ENCODE assay signal across 8 cellular contexts in genomic region chr4:70714061-70714468, GRCh38. TPM values are rescaled to one million over a fixed set of nuclear protein-coding genes. Genes with fewer than 3 reads are reported as not detected.
DNase-seq lines count a peak whose midpoint lies in the region; ATAC-seq and TF ChIP-seq lines count a peak whose summit lies in the region.
"Had no signal": no experiment of that assay in that cellular context is flagged by ENCODE, and none has a peak within 500 bp of the region (broad histone marks: within the 10 kb centered on the region; RNA-seq: fewer than 3 reads in every experiment).

No MANE protein-coding gene starts in this region.

- H3K27me3 ChIP-seq in adrenal gland (no peaks in the 10 kb centered on the region), spleen (replicated peaks in 1 of 7) (no peaks in the 10 kb centered on the region)

- H3K36me3 Mint-ChIP-seq in HFFc6 (ENCODE audit: low read depth) = no peaks in the 10 kb centered on the region

- H3K36me3 ChIP-seq in adrenal gland (replicated peaks in 1 of 2) (no peaks in the 10 kb centered on the region), spleen (no peaks in the 10 kb centered on the region)

- H3K27ac Mint-ChIP-seq in HFFc6 = no peak overlapping the region

- WGBS in adrenal gland, 4 donors = 39 to 57% (median 55%) methylated on average over 3 of the region's 3 CpGs
- WGBS in spleen, 5 donors = 45 to 82% (median 62%) methylated on average over 3 of the region's 3 CpGs

- H3K9me3 ChIP-seq in adrenal gland (replicated peaks in 1 of 3) = no peaks in the 10 kb centered on the region
- H3K9me3 ChIP-seq in spleen = no peaks in the 10 kb centered on the region

- intact Hi-C loops in adrenal gland (cut with DNase I) = loop anchor here in 1 of 2 donors (10.0 kb wide), 1 partner anchor 51 kb away; no protein-coding TSS in a partner anchor
- intact Hi-C loops in spleen (cut with DNase I; ENCODE audit: low total_unique reads) = no loop called here

- no peak for TF ChIP-seq CTCF in adrenal gland (IDR thresholded peaks at IDR 0.05)
- TF ChIP-seq CTCF in spleen (IDR thresholded peaks at IDR 0.05 in 8 of 11, conservative IDR thresholded peaks at IDR 0.05 in 3 of 11) = no peak
- no peak for TF ChIP-seq CTCF in HFFc6 (IDR thresholded peaks at IDR 0.05)

- H3K4me3 Mint-ChIP-seq in HFFc6 = no peak overlapping the region

- H3K4me3 ChIP-seq in adrenal gland = no peak overlapping the region
- H3K4me3 ChIP-seq in spleen = peak overlapping the region in 1 of 8 donors; percentile 33

- ATAC-seq in GM19455 (IDR thresholded peaks at IDR 0.05; ENCODE audit: unreplicated experiment) (peak; percentile 32), HG03045 (IDR thresholded peaks at IDR 0.05; ENCODE audit: unreplicated experiment) (peak; percentile 50)

- no peaks in the 10 kb centered on the region for H3K27me3 Mint-ChIP-seq in HFFc6 (ENCODE audit: insufficient read depth)

- H3K27ac ChIP-seq in adrenal gland (peak overlapping the region in 4 of 5 donors; percentile 13 to 59 (median 39)), spleen (peak overlapping the region in 7 of 8 donors; percentile 41 to 83 (median 68))

- peaks cover 40% of the 10 kb centered on the region for H3K4me1 Mint-ChIP-seq in HFFc6 (ENCODE audit: low read depth)

- H3K9me3 Mint-ChIP-seq in HFFc6 = no peaks in the 10 kb centered on the region

- TF ChIP-seq POLR2A in adrenal gland (IDR thresholded peaks at IDR 0.05) (no peak), spleen (IDR thresholded peaks at IDR 0.05) (no peak)

- H3K4me1 ChIP-seq in adrenal gland (replicated peaks in 1 of 2) = peaks cover 27 to 49% of the 10 kb centered on the region in 2 donors
- peaks cover 26 to 71% (median 57%) of the 10 kb centered on the region in 6 donors for H3K4me1 ChIP-seq in spleen

- peak in 4 of 7 donors; percentile 37 to 59 (median 53) for DNase-seq in adrenal gland
- no peak for DNase-seq in spleen
- no peak for DNase-seq in NCI-H1930 (lab: John Stamatoyannopoulos, UW)
- no peak for DNase-seq in NK-92 treated with Interleukin-12 subunit alpha and Interleukin-12 subunit beta, amount 100 ng/mL, for 24 hours (lab: John Stamatoyannopoulos, UW)
- DNase-seq in HFFc6 = no peak
- DNase-seq: activated effector memory CD4-positive, alpha-beta T cell treated with Interleukin-2 at 50 U/mL for 16 hours had no signal

RNA-seq across cellular contexts. Expression of gene RUFY3, which starts 7.7 kb away (rescaled TPM):
- total RNA-seq in adrenal gland (100 to 1,000 TPM in 1 of 8 donors, 10 to 100 TPM in 7; 41.8 to 116 (median 85.4) TPM), spleen (10 to 100 TPM; 41.6 to 96.8 (median 88.3) TPM)
- polyA plus RNA-seq in adrenal gland (100 to 1,000 TPM in 1 of 3 donors, 10 to 100 TPM in 2; 44.8 to 118 (median 67.7) TPM), spleen (10 to 100 TPM; 19.2 to 29.1 (median 23.3) TPM)
- total RNA-seq in HFFc6 (2021; fragmentation: NEBNext Ultra II Directional; extraction: Animal tissue kit (Norgen Biotek cat#: 25700)) = 10 to 100 TPM; 35.7 to 44.8 (median 38.4) TPM

RNA-seq across cellular contexts. Expression of gene UTP3, which starts 25.7 kb away (rescaled TPM):
- total RNA-seq in adrenal gland (10 to 100 TPM; 14.9 to 39.3 (median 27.9) TPM), spleen (10 to 100 TPM; 29.0 to 45.1 (median 37.6) TPM)
- polyA plus RNA-seq in adrenal gland (10 to 100 TPM; 31.9 to 51.1 (median 34.0) TPM), spleen (10 to 100 TPM; 37.3 to 51.3 (median 47.3) TPM)
- total RNA-seq in HFFc6 (2021; fragmentation: NEBNext Ultra II Directional; extraction: Animal tissue kit (Norgen Biotek cat#: 25700)) = 10 to 100 TPM; 38.8 to 48.0 (median 43.1) TPM

RNA-seq across cellular contexts. Expression of gene JCHAIN, which starts 47.8 kb away (rescaled TPM):
- total RNA-seq in adrenal gland (10 to 100 TPM in 1 of 8 donors, 1 to 10 TPM in 5, under 1 TPM in 1, not detected in 1; 0.97 to 24.9 (median 1.9) TPM), spleen (1,000 to 10,000 TPM in 1 of 7 donors, 100 to 1,000 TPM in 6; 185 to 1,125 (median 538) TPM)
- polyA plus RNA-seq in adrenal gland (100 to 1,000 TPM in 1 of 3 donors, 1 to 10 TPM in 1, under 1 TPM in 1; 0.98 to 124 (median 8.3) TPM), spleen (100 to 1,000 TPM in 1 of 3 donors, 10 to 100 TPM in 2; 64.8 to 181 (median 96.9) TPM)
- total RNA-seq in HFFc6 (2021; fragmentation: NEBNext Ultra II Directional; extraction: Animal tissue kit (Norgen Biotek cat#: 25700)) = 1 to 10 TPM in 1 of 6 experiments, under 1 TPM in 4, not detected in 1; 0.15 to 1.3 (median 0.46) TPM

Comparison
In these comparisons a context has a peak if more than half of its experiments do, and no peak if none do; other contexts are left out.
1. DNase-seq: peak in adrenal gland (4 of 7); none in spleen (single experiment), NCI-H1930 (0 of 2), NK-92 treated with Interleukin-12 subunit alpha and Interleukin-12 subunit beta, amount 100 ng/mL, for 24 hours (single experiment) and HFFc6 (single experiment).
2. RNA of gene JCHAIN, which starts 47.8 kb away (total RNA-seq): 185 to 1,125 TPM in spleen; 0.97 to 24.9 TPM in adrenal gland and 0.15 to 1.3 TPM in HFFc6; every median in the first group is over 4 times any median in the second.